ENCODE assay signal across 29 cellular contexts in genomic region chr4:157819693-157820464, GRCh38.
DNase-seq lines count a peak whose midpoint lies in the region; ATAC-seq, FAIRE-seq and TF ChIP-seq lines count a peak whose summit lies in the region.
"Had no signal": no experiment of that assay in that cellular context is flagged by ENCODE, and none has a peak within 500 bp of the region (broad histone marks: within the 10 kb centered on the region; RNA-seq: fewer than 3 reads in every experiment).

No MANE protein-coding gene starts in this region.

- H3K4me1 Mint-ChIP-seq in MCF 10A (ENCODE audit: insufficient read depth, unreplicated experiment), result peaks cover 16% of the 10 kb centered on the region
- H3K4me1 Mint-ChIP-seq: activated T-helper 17 cell treated with anti-CD3 and anti-CD28 coated beads, Interleukin-2, amount 50 U/mL, for 72 hours; nephron progenitor cell; T-cell had no signal

- no peak for FAIRE-seq in kidney (lab: Jason Lieb, UNC)
- FAIRE-seq: urothelium cell line had no signal

- no peaks in the 10 kb centered on the region for H3K36me3 Mint-ChIP-seq in MCF 10A (ENCODE audit: insufficient read depth, unreplicated experiment)
- H3K36me3 Mint-ChIP-seq: activated naive CD4-positive, alpha-beta T cell treated with anti-CD3 and anti-CD28 coated beads, Interleukin-2, amount 50 U/mL, for 72 hours; T-cell had no signal

- in situ Hi-C loops in T47D (cut with HindIII; ENCODE audit: low pct_unique_long_range_greater_than_20kb, low sequenced_read_pairs), result no loop called here

- no peak overlapping the region for H3K4me3 Mint-ChIP-seq in MCF 10A (ENCODE audit: unreplicated experiment)
- H3K4me3 Mint-ChIP-seq: activated CD8-positive, alpha-beta T cell treated with anti-CD3 and anti-CD28 coated beads for 36 hours; activated T-helper 17 cell treated with anti-CD3 and anti-CD28 coated beads, Interleukin-2, amount 50 U/mL, for 72 hours; effector memory CD8-positive, alpha-beta T cell; nephron progenitor cell; T-cell had no signal

- H3K27me3 ChIP-seq in testis (no peaks in the 10 kb centered on the region), foreskin keratinocyte (no peaks in the 10 kb centered on the region)
- H3K27me3 ChIP-seq: heart left ventricle, SJSA1, spleen, suprapubic skin had no signal

- TF ChIP-seq CTCF in MCF 10A (IDR thresholded peaks at IDR 0.05; ENCODE audit: unreplicated experiment) (no peak), kidney (IDR thresholded peaks at IDR 0.05; ENCODE audit: borderline replicate concordance, extremely low read depth, insufficient read depth) (no peak), testis (IDR thresholded peaks at IDR 0.05) (no peak), foreskin keratinocyte (conservative IDR thresholded peaks at IDR 0.05) (no peak)

- no peak for TF ChIP-seq POLR2A in testis (IDR thresholded peaks at IDR 0.05)

- H3K27ac ChIP-seq in kidney (ENCODE audit: low read depth in 2 of 2, low read length in 2 of 2) (no peak overlapping the region), testis (no peak overlapping the region), foreskin keratinocyte (no peak overlapping the region)
- H3K27ac ChIP-seq: coronary artery, heart left ventricle, SJSA1, spleen, suprapubic skin had no signal

- CTCF ChIA-PET in MCF 10A (lab: Yijun Ruan, JAX), result no interaction called here

- no TSS peak for BruUV-seq in MCF 10A (replicated peaks; lab: Mats Ljungman, UMichigan)

- ATAC-seq in GM19351 (IDR thresholded peaks at IDR 0.05; ENCODE audit: unreplicated experiment) (no peak), GM18511 (IDR thresholded peaks at IDR 0.05; ENCODE audit: unreplicated experiment) (no peak), foreskin keratinocyte (no peak)
- ATAC-seq: activated CD8-positive, alpha-beta T cell treated with anti-CD3 and anti-CD28 coated beads for 36 hours; activated naive CD4-positive, alpha-beta T cell treated with anti-CD3 and anti-CD28 coated beads, Interleukin-2, amount 50 U/mL, for 72 hours; activated T-helper 17 cell treated with anti-CD3 and anti-CD28 coated beads, Interleukin-2, amount 50 U/mL, for 72 hours; effector memory CD8-positive, alpha-beta T cell; heart left ventricle; right cardiac atrium had no signal

- no peak overlapping the region for H3K9ac ChIP-seq in kidney (ENCODE audit: low read length in 2 of 2)

- POLR2A ChIA-PET in MCF 10A (lab: Yijun Ruan, JAX), result no interaction called here

- H3K27ac Mint-ChIP-seq in MCF 10A (ENCODE audit: low read depth, unreplicated experiment), result no peak overlapping the region
- H3K27ac Mint-ChIP-seq: activated CD8-positive, alpha-beta T cell treated with anti-CD3 and anti-CD28 coated beads for 36 hours; activated naive CD4-positive, alpha-beta T cell treated with anti-CD3 and anti-CD28 coated beads, Interleukin-2, amount 50 U/mL, for 72 hours; activated T-helper 17 cell treated with anti-CD3 and anti-CD28 coated beads, Interleukin-2, amount 50 U/mL, for 72 hours; effector memory CD8-positive, alpha-beta T cell; nephron progenitor cell; T-cell had no signal

- WGBS in testis, 2 donors, result 57 to 78% methylated on average over 20 of the region's 20 CpGs

- no peaks in the 10 kb centered on the region for H3K27me3 Mint-ChIP-seq in MCF 10A (ENCODE audit: insufficient read depth, unreplicated experiment)
- H3K27me3 Mint-ChIP-seq: activated CD8-positive, alpha-beta T cell treated with anti-CD3 and anti-CD28 coated beads for 36 hours; activated T-helper 17 cell treated with anti-CD3 and anti-CD28 coated beads, Interleukin-2, amount 50 U/mL, for 72 hours; effector memory CD8-positive, alpha-beta T cell; T-cell had no signal

- DNase-seq in T47D (ENCODE audit: low read depth in 1 of 2, low spot score in 1 of 2) (peak; percentile 14 to 50), MCF 10A (ENCODE audit: unreplicated experiment) (no peak), NCI-H748 (lab: John Stamatoyannopoulos, UW; ENCODE audit: unreplicated experiment) (peak; percentile 86), kidney (peak; percentile 69), testis (peak; percentile 11), foreskin keratinocyte (no peak)
- DNase-seq: activated CD8-positive, alpha-beta T cell treated with anti-CD3 and anti-CD28 coated beads for 36 hours; C1 segment of cervical spinal cord; effector memory CD8-positive, alpha-beta T cell; erythroblast; heart left ventricle; kidney glomerular epithelial cell; mammary epithelial cell; NCI-H1092; NCI-H187 treated with DMSO at 0.1 percent for 48 hours; NCI-H510A; nephron progenitor cell; spleen; stimulated activated CD4-positive, alpha-beta T cell treated with anti-CD3 and anti-CD28 coated beads, Interleukin-4, amount 100 ng/mL, for 1 hour; T-cell had no signal

- intact Hi-C loops in MCF 10A (cut with micrococcal nuclease), result no loop called here
- intact Hi-C loops in kidney (cut with DNase I), result no loop called here
- intact Hi-C loops in testis (cut with DNase I; ENCODE audit: low total_unique reads), result no loop called here

- H3K4me1 ChIP-seq in kidney (ENCODE audit: control insufficient read depth in 1 of 2, insufficient read depth in 1 of 2, low read depth in 1 of 2, low read length in 2 of 2), result no peaks in the 10 kb centered on the region
- no peaks in the 10 kb centered on the region for H3K4me1 ChIP-seq in testis
- no peaks in the 10 kb centered on the region for H3K4me1 ChIP-seq in foreskin keratinocyte
- H3K4me1 ChIP-seq: heart left ventricle, SJSA1, spleen, suprapubic skin had no signal

- H3K9me3 Mint-ChIP-seq in MCF 10A (ENCODE audit: unreplicated experiment), result no peaks in the 10 kb centered on the region
- H3K9me3 Mint-ChIP-seq: activated T-helper 17 cell treated with anti-CD3 and anti-CD28 coated beads, Interleukin-2, amount 50 U/mL, for 72 hours had no signal

- H3K9me3 ChIP-seq in kidney (ENCODE audit: control insufficient read depth in 1 of 2, low read length in 2 of 2), result no peaks in the 10 kb centered on the region
- no peaks in the 10 kb centered on the region for H3K9me3 ChIP-seq in testis
- H3K9me3 ChIP-seq: heart left ventricle, SJSA1, suprapubic skin had no signal

- H3K36me3 ChIP-seq in kidney (ENCODE audit: control insufficient read depth in 1 of 2, insufficient read depth in 2 of 2, low read length in 2 of 2) (no peaks in the 10 kb centered on the region), testis (ENCODE audit: low read depth, missing control alignments) (no peaks in the 10 kb centered on the region)
- H3K36me3 ChIP-seq: heart left ventricle, SJSA1, spleen, suprapubic skin had no signal

- H3K4me3 ChIP-seq in kidney (ENCODE audit: low read length in 2 of 2) (no peak overlapping the region), testis (peak overlapping the region in 1 of 2 donors; percentile 29)
- H3K4me3 ChIP-seq: coronary artery, heart left ventricle, SJSA1, spleen, suprapubic skin had no signal

Comparison
In these comparisons a context has a peak if more than half of its experiments do, and no peak if none do; other contexts are left out.
1. DNase-seq: peak in T47D (2 of 2), NCI-H748 (single experiment), kidney (single experiment) and testis (single experiment); none in MCF 10A (single experiment) and foreskin keratinocyte (0 of 2).